Comparison of ENCODE assay signal across 19 cellular contexts in genomic region chr9:20591223-20591622, GRCh38. TPM values are rescaled to one million over a fixed set of nuclear protein-coding genes. Genes with fewer than 3 reads are reported as not detected.
A peak's percentile ranks its signal among the peaks of the same experiment; 100 is the strongest.
DNase-seq lines count a peak whose midpoint lies in the region; ATAC-seq and TF ChIP-seq lines count a peak whose summit lies in the region.
"Had no signal": no experiment of that assay in that cellular context is flagged by ENCODE, and none has a peak within 500 bp of the region (broad histone marks: within the 10 kb centered on the region; RNA-seq: fewer than 3 reads in every experiment).

No MANE protein-coding gene starts in this region.

- H3F3A ChIP-seq in SK-N-SH (replicated peaks; ENCODE audit: insufficient read depth) = peaks cover 6% of the 10 kb centered on the region

- H4K20me1 ChIP-seq in SK-N-SH (ENCODE audit: insufficient read depth) (no peaks in the 10 kb centered on the region), IMR-90 (ENCODE audit: insufficient read depth, low read length) (no peaks in the 10 kb centered on the region; the same call in 1 of the 2 replicates), osteoblast (ENCODE audit: insufficient read depth, low read length) (no peaks in the 10 kb centered on the region)
- H4K20me1 ChIP-seq: BLaER1 treated with 17β-estradiol and CSF1 and Interleukin-3, amounts not matched to agents 10 nM and 100 nM had no signal

- H3K36me3 ChIP-seq in SK-N-SH (replicated peaks in 1 of 2; ENCODE audit: control insufficient read depth in 1 of 2, insufficient read depth in 2 of 2, low read length in 1 of 2) (no peaks in the 10 kb centered on the region), IMR-90 (ENCODE audit: control insufficient read depth, insufficient read depth, low read length) (no peaks in the 10 kb centered on the region), osteoblast (ENCODE audit: insufficient read depth, low read length) (no peaks in the 10 kb centered on the region), Caco-2 (ENCODE audit: control insufficient read depth, insufficient read depth, low read length) (no peaks in the 10 kb centered on the region)
- H3K36me3 ChIP-seq: BLaER1 treated with 17β-estradiol and CSF1 and Interleukin-3, amounts not matched to agents 10 nM and 100 nM had no signal

- H3K79me1 ChIP-seq in IMR-90 (ENCODE audit: low read depth in 1 of 2, low read length in 2 of 2) = peaks cover 20 to 34% of the 10 kb centered on the region in 2 experiments

- H2AFZ ChIP-seq in SK-N-SH (ENCODE audit: low read depth) (no peak overlapping the region), IMR-90 (replicated peaks; ENCODE audit: low read length, poor library complexity) (no peak overlapping the region), osteoblast (ENCODE audit: low read length) (no peak overlapping the region)

- no peak overlapping the region for H2AK9ac ChIP-seq in IMR-90 (replicated peaks; ENCODE audit: low read depth, low read length, poor library complexity)

- no peak overlapping the region for H2BK20ac ChIP-seq in IMR-90 (ENCODE audit: low read depth, low read length)

- H3K9me2 ChIP-seq in SK-N-SH = no peaks in the 10 kb centered on the region

- H3K27ac Mint-ChIP-seq in Caco-2 (ENCODE audit: unreplicated experiment) = no peak overlapping the region

- no peak overlapping the region for H3K23ac ChIP-seq in IMR-90 (ENCODE audit: low read depth, low read length)

- intact Hi-C loops in IMR-90 (cut with micrococcal nuclease) = no loop called here
- intact Hi-C loops in Caco-2 (cut with micrococcal nuclease; ENCODE audit: unreplicated experiment) = no loop called here

- H3K4me2 ChIP-seq in SK-N-SH (no peak overlapping the region), IMR-90 (ENCODE audit: low read depth, low read length) (no peak overlapping the region), osteoblast (ENCODE audit: insufficient read depth, low read length) (no peak overlapping the region)
- H3K4me2 ChIP-seq: BLaER1 treated with 17β-estradiol and CSF1 and Interleukin-3, amounts not matched to agents 10 nM and 100 nM had no signal

- POLR2A ChIA-PET in SK-N-SH (lab: Yijun Ruan, JAX) (no interaction called here), IMR-90 (lab: Charles Lee; ENCODE audit: unreplicated experiment) (no interaction called here), Caco-2 (lab: Charles Lee) (no interaction called here)

- TF ChIP-seq CTCF in SK-N-SH (IDR thresholded peaks at IDR 0.05) = no peak
- TF ChIP-seq CTCF in IMR-90 (conservative IDR thresholded peaks at IDR 0.05; ENCODE audit: low read depth, low read length) = peak; percentile 13; the same call in 1 of the 2 replicates
- TF ChIP-seq CTCF in astrocyte of the spinal cord (IDR thresholded peaks at IDR 0.05; ENCODE audit: low read depth, low read length) = no peak
- TF ChIP-seq CTCF in osteoblast (IDR thresholded peaks at IDR 0.05; ENCODE audit: extremely low read depth, low read depth, low read length) = no peak
- TF ChIP-seq CTCF in Caco-2 (IDR thresholded peaks at IDR 0.05; ENCODE audit: insufficient read depth in 1 of 2, low read depth in 1 of 2, low read length in 1 of 2, severe bottlenecking in 1 of 2, unreplicated experiment in 1 of 2) = no peak
- TF ChIP-seq CTCF in GM13976 (IDR thresholded peaks at IDR 0.05; ENCODE audit: borderline replicate concordance, control extremely low read depth, extremely low read depth, insufficient read depth, missing control alignments) = no peak

- H2BK15ac ChIP-seq in IMR-90 (ENCODE audit: low read depth, low read length) = peak overlapping the region; percentile 25; the same call in 2 of the 3 replicates

- in situ Hi-C loops in IMR-90 (cut with MboI; ENCODE audit: low sequenced_read_pairs) (no loop called here), astrocyte of the spinal cord (cut with HindIII; ENCODE audit: low sequenced_read_pairs) (no loop called here), GM13976 (cut with MboI; ENCODE audit: low sequenced_read_pairs, unreplicated experiment) (no loop called here)

- no peak overlapping the region for H3K14ac ChIP-seq in IMR-90 (replicated peaks; ENCODE audit: low read depth, low read length)

- ATAC-seq in SK-N-SH treated with all-trans-retinoic acid at 6 μM for 48 hours (peak; percentile 40; the same call in 1 of the 3 replicates), IMR-90 (ENCODE audit: low read depth) (peak; percentile 51), HG02973 (IDR thresholded peaks at IDR 0.05; ENCODE audit: unreplicated experiment) (no peak)
- ATAC-seq: Panc1, Right ventricle myocardium inferior had no signal

- no peak overlapping the region for H3K4me3 Mint-ChIP-seq in Caco-2 (ENCODE audit: unreplicated experiment)

- CTCF ChIA-PET in SK-N-SH (lab: Yijun Ruan, JAX) (no interaction called here), IMR-90 (lab: Yijun Ruan, JAX) (no interaction called here), Caco-2 (lab: Charles Lee) (no interaction called here)

- H3K36me3 Mint-ChIP-seq in Caco-2 (ENCODE audit: insufficient read depth, unreplicated experiment) = no peaks in the 10 kb centered on the region

- no peak overlapping the region for H2BK120ac ChIP-seq in IMR-90 (ENCODE audit: low read depth, low read length)

- H3K9ac ChIP-seq in SK-N-SH (no peak overlapping the region), IMR-90 (ENCODE audit: low read depth, low read length) (no peak overlapping the region)
- H3K9ac ChIP-seq: BLaER1 treated with 17β-estradiol and CSF1 and Interleukin-3, amounts not matched to agents 10 nM and 100 nM had no signal

- no peaks in the 10 kb centered on the region for H3K27me3 ChIP-seq in SK-N-SH (ENCODE audit: insufficient read depth)
- H3K27me3 ChIP-seq in IMR-90 (ENCODE audit: control insufficient read depth, insufficient read depth, low read length) = no peaks in the 10 kb centered on the region
- no peaks in the 10 kb centered on the region for H3K27me3 ChIP-seq in osteoblast (ENCODE audit: insufficient read depth, low read length)
- no peaks in the 10 kb centered on the region for H3K27me3 ChIP-seq in Caco-2 (replicated peaks; ENCODE audit: control insufficient read depth, insufficient read depth, low read length)
- H3K27me3 ChIP-seq: BLaER1 treated with 17β-estradiol and CSF1 and Interleukin-3, amounts not matched to agents 10 nM and 100 nM had no signal

- 69% methylated on average over 4 of the region's 4 CpGs for WGBS in SK-N-SH (ENCODE audit: low lambda C conversion rate)
- no CpG with 5 or more reads among the region's 4 CpGs for WGBS in IMR-90 (ENCODE audit: extremely low coverage in 2 of 2, insufficient read length in 1 of 2), 2 experiments

- BruUV-seq in IMR-90 (replicated peaks; lab: Mats Ljungman, UMichigan) (no TSS peak), Caco-2 (replicated peaks; lab: Mats Ljungman, UMichigan) (no TSS peak)

- H2AK5ac ChIP-seq in IMR-90 (ENCODE audit: low read depth, low read length) = no peak overlapping the region

- no peak overlapping the region for H4K8ac ChIP-seq in IMR-90 (ENCODE audit: low read depth in 2 of 2, low read length in 2 of 2)

- 0 out of 2 replicates have a peak, but pooled peaks cover 3% of the 10 kb centered on the region for H3K9me1 ChIP-seq in IMR-90 (ENCODE audit: insufficient read depth, low read length)

- H4K5ac ChIP-seq in IMR-90 (ENCODE audit: low read depth, low read length) = no peak overlapping the region

- H3K4me1 Mint-ChIP-seq in Caco-2 (ENCODE audit: low read depth, unreplicated experiment) = no peaks in the 10 kb centered on the region

- no peak for TF ChIP-seq POLR2A in IMR-90 (IDR thresholded peaks at IDR 0.05; ENCODE audit: low read depth, low read length)

- H3K4me1 ChIP-seq in SK-N-SH (ENCODE audit: control insufficient read depth in 1 of 2, insufficient read depth in 2 of 2, low read depth in 1 of 2, low read length in 1 of 2) = peaks cover 0 to 15% of the 10 kb centered on the region in 2 experiments; a peak in 1 of 4 replicates
- H3K4me1 ChIP-seq in IMR-90 (ENCODE audit: control insufficient read depth, insufficient read depth, low read length) = no peaks in the 10 kb centered on the region; the same call in 1 of the 2 replicates
- peaks cover 11% of the 10 kb centered on the region for H3K4me1 ChIP-seq in osteoblast (ENCODE audit: insufficient read depth, low read length)
- H3K4me1 ChIP-seq in Caco-2 = peaks cover 12% of the 10 kb centered on the region; the same call in 1 of the 2 replicates
- H3K4me1 ChIP-seq: BLaER1 treated with 17β-estradiol and CSF1 and Interleukin-3, amounts not matched to agents 10 nM and 100 nM had no signal

- DNase-seq in SK-N-SH = no peak
- peak; percentile 69 for DNase-seq in IMR-90
- peak; percentile 22 for DNase-seq in astrocyte of the spinal cord (ENCODE audit: low read depth, low spot score)
- DNase-seq in osteoblast (ENCODE audit: insufficient read length, low spot score, missing footprints) = peak; percentile 46
- DNase-seq in Caco-2 = no peak
- no peak for DNase-seq in GM13976 (ENCODE audit: low spot score)
- DNase-seq: COR-L47, MM.1S, NCI-H1105, NCI-H1694 treated with DMSO at 0.1 percent for 48 hours, NCI-H446 treated with DMSO at 0.1 percent for 48 hours, NCI-H748 treated with DMSO at 0.1 percent for 48 hours had no signal

- no peak overlapping the region for H3K18ac ChIP-seq in IMR-90 (ENCODE audit: low read depth, low read length)

- H2BK5ac ChIP-seq in IMR-90 (ENCODE audit: low read depth, low read length, poor library complexity, severe bottlenecking) = no peak overlapping the region

- no peaks in the 10 kb centered on the region for H3K9me3 ChIP-seq in SK-N-SH
- no peaks in the 10 kb centered on the region for H3K9me3 ChIP-seq in IMR-90 (ENCODE audit: control insufficient read depth, insufficient read depth, low read length)
- H3K9me3 ChIP-seq in osteoblast (ENCODE audit: low read depth, low read length) = no peaks in the 10 kb centered on the region
- H3K9me3 ChIP-seq in Caco-2 = no peaks in the 10 kb centered on the region
- H3K9me3 ChIP-seq: BLaER1 treated with 17β-estradiol and CSF1 and Interleukin-3, amounts not matched to agents 10 nM and 100 nM had no signal

- no peaks in the 10 kb centered on the region for H3K9me3 Mint-ChIP-seq in Caco-2 (ENCODE audit: unreplicated experiment)

- H3K4me3 ChIP-seq in SK-N-SH (ENCODE audit: low read depth in 2 of 2, low read length in 1 of 2) = no peak overlapping the region
- H3K4me3 ChIP-seq in IMR-90 (ENCODE audit: insufficient read depth, low read depth, low read length) = no peak overlapping the region
- H3K4me3 ChIP-seq in astrocyte of the spinal cord (ENCODE audit: low read depth, low read length) = no peak overlapping the region
- H3K4me3 ChIP-seq in osteoblast (ENCODE audit: insufficient read depth, low read length) = no peak overlapping the region
- no peak overlapping the region for H3K4me3 ChIP-seq in Caco-2 (ENCODE audit: low read depth, low read length)
- H3K4me3 ChIP-seq: BLaER1 treated with 17β-estradiol and CSF1 and Interleukin-3, amounts not matched to agents 10 nM and 100 nM; SK-N-MC had no signal

- H3K79me2 ChIP-seq in SK-N-SH (ENCODE audit: insufficient read depth) (no peaks in the 10 kb centered on the region), osteoblast (ENCODE audit: insufficient read depth, low read length) (no peaks in the 10 kb centered on the region)

- no peak overlapping the region for H4K91ac ChIP-seq in IMR-90 (ENCODE audit: insufficient read depth, low read depth, low read length)

- dilution Hi-C loops in IMR-90 (cut with HindIII; ENCODE audit: low sequenced_read_pairs, unreplicated experiment) = no loop called here

- no peak overlapping the region for H3K56ac ChIP-seq in IMR-90 (ENCODE audit: extremely low read depth, insufficient read depth, low read length)

- H3K27ac ChIP-seq in SK-N-SH (ENCODE audit: low read depth in 2 of 2, low read length in 1 of 2) (no peak overlapping the region), IMR-90 (ENCODE audit: insufficient read depth, low read length) (no peak overlapping the region), osteoblast (ENCODE audit: low read depth, low read length) (no peak overlapping the region)
- H3K27ac ChIP-seq: 22Rv1; BLaER1 treated with 17β-estradiol and CSF1 and Interleukin-3, amounts not matched to agents 10 nM and 100 nM; SK-N-MC had no signal

- TF ChIP-seq EP300 in SK-N-SH (IDR thresholded peaks at IDR 0.05; ENCODE audit: borderline replicate concordance in 1 of 2, low read depth in 1 of 2, low read length in 1 of 2) = no peak

- no peaks in the 10 kb centered on the region for H3K27me3 Mint-ChIP-seq in Caco-2 (ENCODE audit: insufficient read depth, unreplicated experiment)

- no peak overlapping the region for H3K4ac ChIP-seq in IMR-90 (ENCODE audit: low read depth, low read length)

- no peak for TF ChIP-seq RAD21 in SK-N-SH (IDR thresholded peaks at IDR 0.05; ENCODE audit: low read length)
- TF ChIP-seq RAD21 in IMR-90 (IDR thresholded peaks at IDR 0.05; ENCODE audit: low read length) = no peak

RNA-seq across cellular contexts. Expression of gene MLLT3, which starts 31.1 kb away (rescaled TPM):
- polyA plus RNA-seq in SK-N-SH (2012; rRNA removed) (3.9 and 6.2 TPM in 2 replicates), IMR-90 (2012; rRNA removed) (10.0 and 10.4 TPM in 2 replicates)
- 6.6 and 7.2 TPM in 2 replicates for polyA plus RNA-seq in SK-N-SH (2012; cell fraction: cytosol; rRNA removed)
- polyA plus RNA-seq in SK-N-SH (2012; cell fraction: nucleus; rRNA removed) = 1.5 and 2.8 TPM in 2 replicates
- total RNA-seq in IMR-90 (2012; rRNA removed) (21.1 and 24.4 TPM in 2 replicates), osteoblast (13.8 and 17.4 TPM in 2 replicates), Caco-2 (2022) (22.0 and 24.4 TPM in 2 replicates)
- polyA plus RNA-seq in IMR-90 (2012; cell fraction: cytosol; rRNA removed) = 2.4 and 2.5 TPM in 2 replicates
- polyA plus RNA-seq in IMR-90 (2012; cell fraction: nucleus; rRNA removed; ENCODE audit: low replicate concordance) = 0.95 and 8.7 TPM in 2 replicates

Comparison
In these comparisons a context has a peak if more than half of its experiments do, and no peak if none do; other contexts are left out.
1. DNase-seq: peak in IMR-90 (single experiment), astrocyte of the spinal cord (single experiment) and osteoblast (single experiment); none in SK-N-SH (single experiment), Caco-2 (0 of 2) and GM13976 (single experiment).